ENCODE assay signal across 9 cellular contexts in the genomic region with DNA sequence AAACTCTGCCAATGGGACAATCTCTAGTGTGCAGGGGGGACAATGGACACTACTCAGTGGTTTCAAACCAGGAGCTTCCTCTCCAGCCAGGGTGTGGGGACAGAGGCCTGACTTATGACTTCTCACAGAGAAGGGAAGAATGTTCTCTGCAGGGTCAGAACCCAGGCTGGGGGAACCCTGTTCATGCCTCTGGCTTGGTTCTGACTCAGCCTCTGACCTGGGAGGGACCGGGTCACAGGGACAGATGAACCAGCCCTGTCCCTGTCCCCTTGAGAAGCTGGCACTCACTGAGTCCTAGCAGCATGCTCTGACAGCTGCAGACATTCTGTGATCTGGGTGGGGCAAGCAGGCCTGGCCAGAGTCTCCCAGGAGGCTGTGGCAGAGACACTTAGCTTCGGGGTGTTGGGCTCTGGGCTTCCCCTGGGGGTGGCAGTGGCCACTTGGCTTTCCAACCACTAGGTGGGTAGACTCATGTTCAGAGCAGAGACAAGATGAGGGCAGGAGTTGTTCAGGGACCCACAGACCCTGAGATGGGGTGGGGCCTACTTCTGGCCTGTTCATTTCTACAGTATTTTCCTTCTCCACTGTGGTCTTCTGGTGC. TPM values are rescaled to one million over a fixed set of nuclear protein-coding genes. Genes with fewer than 3 reads are reported as not detected.
DNase-seq lines count a peak whose midpoint lies in the region; ATAC-seq, FAIRE-seq and TF ChIP-seq lines count a peak whose summit lies in the region.
"Had no signal": no experiment of that assay in that cellular context is flagged by ENCODE, and none has a peak within 500 bp of the region (broad histone marks: within the 10 kb centered on the region; RNA-seq: fewer than 3 reads in every experiment).

No MANE protein-coding gene starts in this region.

- FAIRE-seq in small intestine (lab: Jason Lieb, UNC): no peak

- 17 to 46% (median 28%) methylated on average over 2 of the region's 2 CpGs for WGBS in small intestine, 3 donors

- TF ChIP-seq CTCF in GM13976 (IDR thresholded peaks at IDR 0.05; ENCODE audit: borderline replicate concordance, control extremely low read depth, extremely low read depth, insufficient read depth, missing control alignments): no peak

- H3K4me3 ChIP-seq in small intestine (ENCODE audit: low read depth in 1 of 2, low read length in 2 of 2): no peak overlapping the region

- H3K36me3 Mint-ChIP-seq in activated CD4-positive, alpha-beta memory T cell treated with anti-CD3 and anti-CD28 coated beads for 36 hours: no peaks in the 10 kb centered on the region

- H3K9me3 Mint-ChIP-seq in activated CD4-positive, alpha-beta memory T cell treated with anti-CD3 and anti-CD28 coated beads for 36 hours: no peaks in the 10 kb centered on the region

- ATAC-seq in GM21390 (IDR thresholded peaks at IDR 0.05; ENCODE audit: unreplicated experiment) (no peak), HG02840 (IDR thresholded peaks at IDR 0.05; ENCODE audit: low FRiP score, unreplicated experiment) (no peak)

- no peaks in the 10 kb centered on the region for H3K27me3 ChIP-seq in small intestine (ENCODE audit: control insufficient read depth in 2 of 2, insufficient read depth in 2 of 2, low read length in 2 of 2)

- POLR2A ChIA-PET in activated CD4-positive, alpha-beta memory T cell treated with anti-CD3 and anti-CD28 coated beads for 36 hours (lab: Charles Lee): interaction anchor here (1.0 kb wide), 1 partner anchor 250 kb away, joined by 3 read pairs; no protein-coding TSS in a partner anchor

- H3K36me3 ChIP-seq in small intestine (ENCODE audit: control insufficient read depth in 2 of 2, insufficient read depth in 2 of 2, low read length in 2 of 2): no peaks in the 10 kb centered on the region

- peak overlapping the region; percentile 62 for H3K27ac Mint-ChIP-seq in activated CD4-positive, alpha-beta memory T cell treated with anti-CD3 and anti-CD28 coated beads for 36 hours

- CTCF ChIA-PET in activated CD4-positive, alpha-beta memory T cell treated with anti-CD3 and anti-CD28 coated beads for 36 hours (lab: Charles Lee): interaction anchor here (0.9 to 3.6 kb wide), 2 partner anchors 15 to 57 kb away, joined by 3 to 19 read pairs; partner anchors contain the start of gene TSPAN15

- in situ Hi-C loops in GM13976 (cut with MboI; ENCODE audit: low sequenced_read_pairs, unreplicated experiment): no loop called here

- H3K4me3 Mint-ChIP-seq in activated CD4-positive, alpha-beta memory T cell treated with anti-CD3 and anti-CD28 coated beads for 36 hours: no peak overlapping the region

- peak overlapping the region; percentile 55 to 74 for H3K27ac ChIP-seq in small intestine (ENCODE audit: low read depth in 1 of 2, low read length in 1 of 2)

- no peaks in the 10 kb centered on the region for H3K9me3 ChIP-seq in small intestine (ENCODE audit: control insufficient read depth, low read depth)

- DNase-seq in GM13976 (ENCODE audit: low spot score) (peak; percentile 48), hepatic stellate cell (ENCODE audit: low spot score) (peak; percentile 25), small intestine (peak; percentile 71), cerebellar nuclear complex (lab: John Stamatoyannopoulos, UW) (no peak), GM19240 (ENCODE audit: insufficient read length, low spot score) (no peak)
- DNase-seq in activated CD4-positive, alpha-beta memory T cell treated with anti-CD3 and anti-CD28 coated beads for 36 hours: peak; percentile 16
- DNase-seq: MM.1S had no signal

- intact Hi-C loops in activated CD4-positive, alpha-beta memory T cell treated with anti-CD3 and anti-CD28 coated beads for 36 hours (cut with micrococcal nuclease): no loop called here

- H3K4me1 ChIP-seq in small intestine (ENCODE audit: control insufficient read depth in 2 of 2, insufficient read depth in 1 of 2, low read depth in 1 of 2, low read length in 1 of 2): peaks cover 11 to 23% of the 10 kb centered on the region in 2 donors

- H3K4me1 Mint-ChIP-seq in activated CD4-positive, alpha-beta memory T cell treated with anti-CD3 and anti-CD28 coated beads for 36 hours (ENCODE audit: low read depth): peaks cover 28% of the 10 kb centered on the region

- H3K27me3 Mint-ChIP-seq in activated CD4-positive, alpha-beta memory T cell treated with anti-CD3 and anti-CD28 coated beads for 36 hours: no peaks in the 10 kb centered on the region

RNA-seq across cellular contexts. Expression of gene TSPAN15, which starts 13.6 kb away (rescaled TPM):
- total RNA-seq in activated CD4-positive, alpha-beta memory T cell treated with anti-CD3 and anti-CD28 coated beads for 36 hours: 1 to 10 TPM; 2.5 to 3.1 TPM
- 10 to 100 TPM; 43.2 to 72.1 (median 47.0) TPM for polyA plus RNA-seq in small intestine

RNA-seq across cellular contexts. Expression of gene TACR2, which starts 48.2 kb away (rescaled TPM):
- total RNA-seq in activated CD4-positive, alpha-beta memory T cell treated with anti-CD3 and anti-CD28 coated beads for 36 hours: not detected
- polyA plus RNA-seq in small intestine: 1 to 10 TPM in 1 of 3 donors, under 1 TPM in 1, not detected in 1; 0.81 to 4.0 TPM

Comparison
In these comparisons a context has a peak if more than half of its experiments do, and no peak if none do; other contexts are left out.
1. DNase-seq: peak in GM13976 (single experiment), activated CD4-positive, alpha-beta memory T cell treated with anti-CD3 and anti-CD28 coated beads for 36 hours (single experiment), hepatic stellate cell (single experiment) and small intestine (single experiment); none in cerebellar nuclear complex (0 of 2) and GM19240 (single experiment).